Comparison of ENCODE assay signal across 8 cellular contexts in genomic region chr12:39990122-39991101, GRCh38.
DNase-seq lines count a peak whose midpoint lies in the region; ATAC-seq, FAIRE-seq and TF ChIP-seq lines count a peak whose summit lies in the region.

No MANE protein-coding gene starts in this region.

- intact Hi-C loops in ascending aorta (cut with DNase I) = loop anchor here (2.0 kb wide), 1 partner anchor 226 kb away; no protein-coding TSS in a partner anchor

- H3K9me3 ChIP-seq in ascending aorta (no peaks in the 10 kb centered on the region), keratinocyte (ENCODE audit: control insufficient read depth, low read depth, low read length) (no peaks in the 10 kb centered on the region)

- H3K4me3 ChIP-seq in ascending aorta (no peak overlapping the region), keratinocyte (ENCODE audit: control insufficient read depth in 2 of 3, extremely low read depth in 1 of 3, insufficient read depth in 2 of 3, low read depth in 1 of 3, low read length in 3 of 3) (no peak overlapping the region)

- H3K27ac ChIP-seq in ascending aorta = no peak overlapping the region
- H3K27ac ChIP-seq in keratinocyte (ENCODE audit: control insufficient read depth, insufficient read depth, low read length) = no peak overlapping the region

- no peak overlapping the region for H3K9ac ChIP-seq in keratinocyte (ENCODE audit: control insufficient read depth, extremely low read depth, insufficient read depth, low read length)

- H3K4me2 ChIP-seq in keratinocyte (ENCODE audit: control insufficient read depth, extremely low read depth, insufficient read depth, low read depth, low read length) = no peak overlapping the region

- H3K4me1 ChIP-seq in ascending aorta = no peaks in the 10 kb centered on the region
- H3K4me1 ChIP-seq in keratinocyte (ENCODE audit: control insufficient read depth, extremely low read depth, insufficient read depth, low read length) = peaks cover 5% of the 10 kb centered on the region

- H3K79me2 ChIP-seq in keratinocyte (ENCODE audit: control insufficient read depth, insufficient read depth, low read length) = no peaks in the 10 kb centered on the region

- DNase-seq in Daoy (ENCODE audit: low read depth) (peak; percentile 53), T-helper 1 cell (peak; percentile 10 to 46 (median 27)), ascending aorta (ENCODE audit: low spot score in 2 of 2) (peak in 1 of 2 donors; percentile 70), keratinocyte (ENCODE audit: low read depth, low spot score) (no peak), frontal cortex (ENCODE audit: low spot score in 2 of 2) (no peak)
- DNase-seq in stimulated activated CD4-positive, alpha-beta T cell treated with anti-CD3 and anti-CD28 coated beads, Interleukin-4, amount 100 ng/mL, for 1 hour = peak; percentile 63

- TF ChIP-seq CTCF in ascending aorta (IDR thresholded peaks at IDR 0.05) = peak; percentile 40 to 64 (median 49)
- peak; percentile 78 to 82 (median 82) for TF ChIP-seq CTCF in keratinocyte (optimal IDR thresholded peaks at IDR 0.05 in 1 of 3, IDR thresholded peaks at IDR 0.05 in 1 of 3, conservative IDR thresholded peaks at IDR 0.05 in 1 of 3; ENCODE audit: extremely low read depth in 1 of 3, insufficient read depth in 2 of 3, low read length in 3 of 3)

- H3K36me3 ChIP-seq in ascending aorta (no peaks in the 10 kb centered on the region), keratinocyte (ENCODE audit: control insufficient read depth in 2 of 2, extremely low read depth in 1 of 2, insufficient read depth in 2 of 2, low read length in 2 of 2) (no peaks in the 10 kb centered on the region)

- dilution Hi-C loops in keratinocyte (cut with MboI; ENCODE audit: extremely low pct_ligation_motif_present, low sequenced_read_pairs) = no loop called here

- ATAC-seq in GM19467 (IDR thresholded peaks at IDR 0.05; ENCODE audit: unreplicated experiment) (peak; percentile 88), HG03520 (IDR thresholded peaks at IDR 0.05; ENCODE audit: unreplicated experiment) (peak; percentile 96)

- FAIRE-seq in keratinocyte (lab: Jason Lieb, UNC) (no peak), frontal cortex (lab: Jason Lieb, UNC) (no peak)

- no peaks in the 10 kb centered on the region for H4K20me1 ChIP-seq in keratinocyte (ENCODE audit: control insufficient read depth, extremely low read depth, insufficient read depth, low read length)

- no peaks in the 10 kb centered on the region for H3K9me1 ChIP-seq in keratinocyte (ENCODE audit: control insufficient read depth, extremely low read depth, insufficient read depth, low read length)

- no peak overlapping the region for H2AFZ ChIP-seq in keratinocyte (ENCODE audit: control insufficient read depth, low read length)

- H3K27me3 ChIP-seq in ascending aorta (no peaks in the 10 kb centered on the region), keratinocyte (ENCODE audit: control insufficient read depth, extremely low read depth, insufficient read depth, low read length) (no peaks in the 10 kb centered on the region)

Comparison
In these comparisons a context has a peak if more than half of its experiments do, and no peak if none do; other contexts are left out.
1. DNase-seq: peak in Daoy (single experiment), T-helper 1 cell (5 of 5) and stimulated activated CD4-positive, alpha-beta T cell treated with anti-CD3 and anti-CD28 coated beads, Interleukin-4, amount 100 ng/mL, for 1 hour (single experiment); none in keratinocyte (single experiment) and frontal cortex (0 of 2).